Comparison of ENCODE assay signal across 1 cellular context in genomic region chr20:10780901-10781300, GRCh38.
TF ChIP-seq lines count a peak whose summit lies in the region.

No MANE protein-coding gene starts in this region.

TF ChIP-seq in GM23338, 12 proteins besides CTCF, POLR2A, EP300 and RAD21 (continued from another document):
- no peak for TF ChIP-seq ZNF462 (CRISPR knock-in tag; IDR thresholded peaks at IDR 0.05)
- TF ChIP-seq POLR2AphosphoS5 (IDR thresholded peaks at IDR 0.05; ENCODE audit: low read depth), result no peak
- TF ChIP-seq CREB1 (CRISPR knock-in tag; IDR thresholded peaks at IDR 0.05; ENCODE audit: low read depth), result no peak
- no peak for TF ChIP-seq NANOG (IDR thresholded peaks at IDR 0.05; ENCODE audit: borderline replicate concordance)
- TF ChIP-seq ZNF114 (CRISPR knock-in tag; IDR thresholded peaks at IDR 0.05), result no peak
- no peak for TF ChIP-seq EZH2 (IDR thresholded peaks at IDR 0.05; ENCODE audit: low read depth, unreplicated experiment)
- TF ChIP-seq ZNF331 (CRISPR knock-in tag; IDR thresholded peaks at IDR 0.05; ENCODE audit: low read depth), result no peak
- TF ChIP-seq STAT1 (IDR thresholded peaks at IDR 0.05; ENCODE audit: unreplicated experiment), result no peak
- TF ChIP-seq ETS1 (IDR thresholded peaks at IDR 0.05), result no peak
- TF ChIP-seq EZH2phosphoT487 (IDR thresholded peaks at IDR 0.05; ENCODE audit: unreplicated experiment), result no peak
